ENCODE assay signal across 26 cellular contexts in the genomic region with DNA sequence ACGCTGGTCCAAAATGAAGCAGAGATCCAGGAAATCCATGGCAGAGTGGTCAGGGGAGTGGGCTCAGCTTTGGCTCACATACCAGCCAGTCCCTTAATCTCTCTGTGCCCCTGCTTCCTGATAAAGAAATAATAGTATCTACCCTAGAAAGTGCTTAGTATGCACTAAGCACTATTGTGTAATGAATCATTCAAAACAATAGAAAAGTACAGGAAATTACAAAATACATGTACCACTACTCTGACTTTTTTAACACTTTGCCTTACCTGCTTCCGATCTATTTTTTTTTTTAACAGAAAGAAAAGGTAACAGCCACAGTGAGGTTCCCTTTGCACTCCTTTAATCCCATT. TPM values are rescaled to one million over a fixed set of nuclear protein-coding genes. Genes with fewer than 3 reads are reported as not detected.
"Had no signal": no experiment of that assay in that cellular context is flagged by ENCODE, and none has a peak within 500 bp of the region (broad histone marks: within the 10 kb centered on the region; RNA-seq: fewer than 3 reads in every experiment).

No MANE protein-coding gene starts in this region.

- DNase-seq: activated CD4-positive, alpha-beta T cell treated with anti-CD3 and anti-CD28 coated beads, Interleukin-2, amount 10 ng/mL, durations not matched to agents 7 days and 5 days; activated CD8-positive, alpha-beta memory T cell treated with anti-CD3 and anti-CD28 coated beads, Interleukin-2, amount 10 ng/mL, durations not matched to agents 7 days and 5 days; activated CD8-positive, alpha-beta T cell treated with anti-CD3 and anti-CD28 coated beads for 36 hours; activated gamma-delta T cell; activated naive CD4-positive, alpha-beta T cell treated with anti-CD3 and anti-CD28 coated beads, Interleukin-2, amount 50 U/mL, for 16 hours; activated naive CD8-positive, alpha-beta T cell treated with anti-CD3 and anti-CD28 coated beads, Interleukin-2, amount 50 U/mL, for 24 hours; activated T-cell treated with anti-CD3 and anti-CD28 coated beads for 4 hours; anterior cingulate cortex; body of pancreas; kidney glomerular epithelial cell; left lung; midbrain; right cardiac atrium; stimulated activated CD4-positive, alpha-beta T cell treated with anti-CD3 and anti-CD28 coated beads, Interleukin-1b, Interleukin-23, amount 100 ng/mL, for 48 hours; stomach; SW 1271; T-helper 2 cell had no signal

- FAIRE-seq: colon had no signal

- H3K4me3 ChIP-seq: body of pancreas, left lung, stomach, suprapubic skin, tibial nerve had no signal

- H3K4me3 Mint-ChIP-seq: activated CD4-positive, alpha-beta T cell treated with anti-CD3 and anti-CD28 coated beads, Interleukin-2, amount 10 ng/mL, durations not matched to agents 7 days and 5 days; activated CD8-positive, alpha-beta memory T cell treated with anti-CD3 and anti-CD28 coated beads, Interleukin-2, amount 10 ng/mL, durations not matched to agents 7 days and 5 days; activated CD8-positive, alpha-beta T cell treated with anti-CD3 and anti-CD28 coated beads for 36 hours; activated naive CD8-positive, alpha-beta T cell treated with anti-CD3 and anti-CD28 coated beads, Interleukin-2, amount 50 U/mL, for 24 hours; activated T-helper 1 cell treated with anti-CD3 and anti-CD28 coated beads, Interleukin-12 subunit alpha, Interleukin-12 subunit beta, Interleukin-2, Interleukin-4 antibody, amounts not matched to agents 30 ng/mL and 10 ng/mL and 1 ng/mL, durations not matched to agents 14 hours and 24 hours and 36 hours; central memory CD8-positive, alpha-beta T cell; natural killer cell treated with Interleukin-12 subunit alpha and Interleukin-12 subunit beta and Interleukin-15 and Interleukin-18, amount 100 ng/mL, for 72 hours; stimulated activated effector memory CD8-positive, alpha-beta T cell treated with anti-CD3 and anti-CD28 coated beads, Interleukin-12 subunit alpha, Interleukin-12 subunit beta, amount 100 ng/mL, for 72 hours had no signal

- H3K27ac ChIP-seq: body of pancreas, epithelial cell of prostate, left lung, stomach, suprapubic skin, tibial nerve had no signal

- H3K27me3 Mint-ChIP-seq: activated CD8-positive, alpha-beta T cell treated with anti-CD3 and anti-CD28 coated beads for 36 hours; activated naive CD8-positive, alpha-beta T cell treated with anti-CD3 and anti-CD28 coated beads, Interleukin-2, amount 50 U/mL, for 24 hours; central memory CD8-positive, alpha-beta T cell had no signal

- H3K4me1 Mint-ChIP-seq: activated CD4-positive, alpha-beta T cell treated with anti-CD3 and anti-CD28 coated beads, Interleukin-2, amount 10 ng/mL, durations not matched to agents 7 days and 5 days; activated CD8-positive, alpha-beta memory T cell treated with anti-CD3 and anti-CD28 coated beads, Interleukin-2, amount 10 ng/mL, durations not matched to agents 7 days and 5 days; central memory CD8-positive, alpha-beta T cell; stimulated activated effector memory CD8-positive, alpha-beta T cell treated with anti-CD3 and anti-CD28 coated beads, Interleukin-12 subunit alpha, Interleukin-12 subunit beta, amount 100 ng/mL, for 72 hours had no signal

- H3K27me3 ChIP-seq: body of pancreas, left lung, stomach, suprapubic skin, tibial nerve had no signal

- H3K9me3 ChIP-seq: body of pancreas, left lung, stomach, suprapubic skin, tibial nerve had no signal

- H3K36me3 ChIP-seq: suprapubic skin, tibial nerve had no signal

- ATAC-seq: activated CD4-positive, CD25-positive, alpha-beta regulatory T cell treated with anti-CD3 and anti-CD28 coated beads, Interleukin-2, amount 50 U/mL, for 24 hours; activated CD8-positive, alpha-beta memory T cell treated with anti-CD3 and anti-CD28 coated beads, Interleukin-2, amount 10 ng/mL, durations not matched to agents 7 days and 5 days; activated CD8-positive, alpha-beta T cell treated with anti-CD3 and anti-CD28 coated beads for 36 hours; activated naive CD8-positive, alpha-beta T cell treated with anti-CD3 and anti-CD28 coated beads, Interleukin-2, amount 50 U/mL, for 24 hours; body of pancreas; natural killer cell treated with Interleukin-12 subunit alpha and Interleukin-12 subunit beta and Interleukin-15 and Interleukin-18, amount 100 ng/mL, for 72 hours; stimulated activated effector memory CD8-positive, alpha-beta T cell treated with anti-CD3 and anti-CD28 coated beads, Interleukin-12 subunit alpha, Interleukin-12 subunit beta, amount 100 ng/mL, for 72 hours had no signal

- H3K36me3 Mint-ChIP-seq: activated CD8-positive, alpha-beta memory T cell treated with anti-CD3 and anti-CD28 coated beads, Interleukin-2, amount 10 ng/mL, durations not matched to agents 7 days and 5 days; natural killer cell treated with Interleukin-12 subunit alpha and Interleukin-12 subunit beta and Interleukin-15 and Interleukin-18, amount 100 ng/mL, for 72 hours; stimulated activated effector memory CD8-positive, alpha-beta T cell treated with anti-CD3 and anti-CD28 coated beads, Interleukin-12 subunit alpha, Interleukin-12 subunit beta, amount 100 ng/mL, for 72 hours had no signal

- H3K27ac Mint-ChIP-seq: activated CD4-positive, alpha-beta T cell treated with anti-CD3 and anti-CD28 coated beads, Interleukin-2, amount 10 ng/mL, durations not matched to agents 7 days and 5 days; activated CD8-positive, alpha-beta memory T cell treated with anti-CD3 and anti-CD28 coated beads, Interleukin-2, amount 10 ng/mL, durations not matched to agents 7 days and 5 days; activated CD8-positive, alpha-beta T cell treated with anti-CD3 and anti-CD28 coated beads for 36 hours; activated naive CD8-positive, alpha-beta T cell treated with anti-CD3 and anti-CD28 coated beads, Interleukin-2, amount 50 U/mL, for 24 hours; activated T-helper 1 cell treated with anti-CD3 and anti-CD28 coated beads, Interleukin-12 subunit alpha, Interleukin-12 subunit beta, Interleukin-2, Interleukin-4 antibody, amounts not matched to agents 30 ng/mL and 10 ng/mL and 1 ng/mL, durations not matched to agents 14 hours and 24 hours and 36 hours; natural killer cell treated with Interleukin-12 subunit alpha and Interleukin-12 subunit beta and Interleukin-15 and Interleukin-18, amount 100 ng/mL, for 72 hours; stimulated activated effector memory CD8-positive, alpha-beta T cell treated with anti-CD3 and anti-CD28 coated beads, Interleukin-12 subunit alpha, Interleukin-12 subunit beta, amount 100 ng/mL, for 72 hours had no signal

- H3K9me3 Mint-ChIP-seq: activated CD4-positive, alpha-beta T cell treated with anti-CD3 and anti-CD28 coated beads, Interleukin-2, amount 10 ng/mL, durations not matched to agents 7 days and 5 days; activated CD8-positive, alpha-beta T cell treated with anti-CD3 and anti-CD28 coated beads for 36 hours; activated naive CD8-positive, alpha-beta T cell treated with anti-CD3 and anti-CD28 coated beads, Interleukin-2, amount 50 U/mL, for 24 hours; activated T-helper 1 cell treated with anti-CD3 and anti-CD28 coated beads, Interleukin-12 subunit alpha, Interleukin-12 subunit beta, Interleukin-2, Interleukin-4 antibody, amounts not matched to agents 30 ng/mL and 10 ng/mL and 1 ng/mL, durations not matched to agents 14 hours and 24 hours and 36 hours; central memory CD8-positive, alpha-beta T cell; natural killer cell treated with Interleukin-12 subunit alpha and Interleukin-12 subunit beta and Interleukin-15 and Interleukin-18, amount 100 ng/mL, for 72 hours; stimulated activated effector memory CD8-positive, alpha-beta T cell treated with anti-CD3 and anti-CD28 coated beads, Interleukin-12 subunit alpha, Interleukin-12 subunit beta, amount 100 ng/mL, for 72 hours had no signal

RNA-seq across cellular contexts. Expression of a gene that starts 49.9 kb away (rescaled TPM):
- total RNA-seq: activated CD8-positive, alpha-beta T cell treated with anti-CD3 and anti-CD28 coated beads for 36 hours; activated T-helper 1 cell treated with anti-CD3 and anti-CD28 coated beads, Interleukin-12 subunit alpha, Interleukin-12 subunit beta, Interleukin-2, Interleukin-4 antibody, amounts not matched to agents 30 ng/mL and 10 ng/mL and 1 ng/mL, durations not matched to agents 14 hours and 24 hours and 36 hours had no signal
